20 cellular contexts compared by ENCODE assay signal in genomic region chr12:92056290-92056689, GRCh38.
DNase-seq lines count a peak whose midpoint lies in the region; ATAC-seq, FAIRE-seq and TF ChIP-seq lines count a peak whose summit lies in the region.
"Had no signal": no experiment of that assay in that cellular context is flagged by ENCODE, and none has a peak within 500 bp of the region (broad histone marks: within the 10 kb centered on the region; RNA-seq: fewer than 3 reads in every experiment).

No MANE protein-coding gene starts in this region.

- TF ChIP-seq POLR2A in HepG2 (IDR thresholded peaks at IDR 0.05; ENCODE audit: insufficient read depth in 1 of 2, low read depth in 2 of 2, low read length in 2 of 2) = no peak

- H2BK20ac ChIP-seq in H9 (ENCODE audit: low read depth, low read length, poor library complexity, severe bottlenecking) = peak overlapping the region; percentile 45

- H3K9me3 ChIP-seq in H9 (ENCODE audit: control insufficient read depth, low read depth, low read length) = no peaks in the 10 kb centered on the region
- no peaks in the 10 kb centered on the region for H3K9me3 ChIP-seq in HepG2 (ENCODE audit: low read length)
- no peaks in the 10 kb centered on the region for H3K9me3 ChIP-seq in psoas muscle
- H3K9me3 ChIP-seq: adrenal gland, colonic mucosa, thoracic aorta had no signal

- H3K27me3 Mint-ChIP-seq in activated naive CD4-positive, alpha-beta T cell treated with anti-CD3 and anti-CD28 coated beads for 36 hours (ENCODE audit: low read depth) = no peaks in the 10 kb centered on the region
- H3K27me3 Mint-ChIP-seq in H9 (ENCODE audit: low read depth) = no peaks in the 10 kb centered on the region
- no peaks in the 10 kb centered on the region for H3K27me3 Mint-ChIP-seq in activated CD8-positive, alpha-beta T cell treated with anti-CD3 and anti-CD28 coated beads, Interleukin-2, amount 10 ng/mL, durations not matched to agents 7 days and 5 days (ENCODE audit: low read depth)
- H3K27me3 Mint-ChIP-seq: memory B cell; stimulated activated naive B cell treated with anti-CD40 and anti-IgM and Interleukin-4, amounts not matched to agents 10 μg/mL and 1 μg/mL and 100 μg/mL, for 72 hours had no signal

- TF ChIP-seq EP300 in HepG2 (IDR thresholded peaks at IDR 0.05; ENCODE audit: low read depth in 2 of 2, low read length in 2 of 2) = no peak
- TF ChIP-seq EP300 in HepG2 (CRISPR knock-in tag; IDR thresholded peaks at IDR 0.05; ENCODE audit: borderline replicate concordance) = no peak

- no peak overlapping the region for H3K4ac ChIP-seq in H9 (ENCODE audit: low read depth, low read length)

- H4K5ac ChIP-seq in H9 (ENCODE audit: insufficient read length, low read depth, low read length) = no peak overlapping the region

- H3K18ac ChIP-seq in H9 (ENCODE audit: insufficient read length, low read depth, low read length) = no peak overlapping the region

- in situ Hi-C loops in HepG2 (cut with HindIII; ENCODE audit: extremely low pct_ligation_motif_present, low pct_unique_long_range_greater_than_20kb) = no loop called here

- intact Hi-C loops in activated naive CD4-positive, alpha-beta T cell treated with anti-CD3 and anti-CD28 coated beads for 36 hours (cut with micrococcal nuclease) = loop anchor here (1.0 kb wide), 3 partner anchors 9 to 21 kb away; no protein-coding TSS in a partner anchor
- intact Hi-C loops in HepG2 (cut with micrococcal nuclease; ENCODE audit: unreplicated experiment) = no loop called here
- intact Hi-C loops in psoas muscle (cut with DNase I) = loop anchor here in 1 of 2 donors (10.0 kb wide), 1 partner anchor 61 kb away; no protein-coding TSS in a partner anchor

- H4K20me1 ChIP-seq in H9 (ENCODE audit: control insufficient read depth, insufficient read depth, insufficient read length) (no peaks in the 10 kb centered on the region), HepG2 (ENCODE audit: insufficient read depth, low read length) (no peaks in the 10 kb centered on the region)

- CTCF ChIA-PET in activated naive CD4-positive, alpha-beta T cell treated with anti-CD3 and anti-CD28 coated beads for 36 hours (lab: Charles Lee) = interaction anchor here (0.7 to 1.0 kb wide), 4 partner anchors 19 to 343 kb away, joined by 3 to 6 read pairs (median 3); no protein-coding TSS in a partner anchor
- CTCF ChIA-PET in activated CD8-positive, alpha-beta T cell treated with anti-CD3 and anti-CD28 coated beads, Interleukin-2, amount 10 ng/mL, durations not matched to agents 7 days and 5 days (lab: Charles Lee) = interaction anchor here (0.9 to 1.6 kb wide), 2 partner anchors 11 to 26 kb away, joined by 4 read pairs; no protein-coding TSS in a partner anchor
- CTCF ChIA-PET in HepG2 (lab: Yijun Ruan, JAX; ENCODE audit: low intra/inter-chr PET ratio, low total read pairs) = no interaction called here

- DNase-seq in activated naive CD4-positive, alpha-beta T cell treated with anti-CD3 and anti-CD28 coated beads for 36 hours = no peak
- no peak for DNase-seq in activated naive CD4-positive, alpha-beta T cell treated with Interleukin-2 at 50 U/mL for 16 hours
- no peak for DNase-seq in H9
- DNase-seq in activated CD8-positive, alpha-beta T cell treated with anti-CD3 and anti-CD28 coated beads, Interleukin-2, amount 10 ng/mL, durations not matched to agents 7 days and 5 days = no peak
- peak; percentile 38 for DNase-seq in fibroblast of gingiva (ENCODE audit: low read depth)
- no peak for DNase-seq in SKM-1 (lab: John Stamatoyannopoulos, UW; ENCODE audit: unreplicated experiment)
- DNase-seq in HepG2 (ENCODE audit: low spot score) = no peak
- DNase-seq in psoas muscle = no peak
- DNase-seq: adrenal gland; brain microvascular endothelial cell; DMS79; KG1; NCI-H1694; NCI-H526; occipital lobe; stimulated activated naive B cell treated with anti-CD40 and anti-IgM and Interleukin-4, amounts not matched to agents 10 μg/mL and 1 μg/mL and 100 μg/mL, for 72 hours had no signal

- no TSS peak for BruUV-seq in HepG2 (replicated peaks; lab: Mats Ljungman, UMichigan)

- H3K4me3 ChIP-seq in HepG2 (replicated peaks in 1 of 3; ENCODE audit: insufficient read depth in 1 of 3, low read depth in 2 of 3, low read length in 3 of 3) = no peak overlapping the region
- H3K4me3 ChIP-seq in psoas muscle = no peak overlapping the region
- H3K4me3 ChIP-seq: adrenal gland, colonic mucosa, GM12878, thoracic aorta had no signal

- ATAC-seq in activated CD8-positive, alpha-beta T cell treated with anti-CD3 and anti-CD28 coated beads, Interleukin-2, amount 10 ng/mL, durations not matched to agents 7 days and 5 days = no peak
- ATAC-seq in HepG2 = no peak
- no peak for ATAC-seq in psoas muscle

- H2BK12ac ChIP-seq in H9 (ENCODE audit: insufficient read length, low read depth, low read length) = no peak overlapping the region

- peak overlapping the region; percentile 88 for H3K27ac Mint-ChIP-seq in activated naive CD4-positive, alpha-beta T cell treated with anti-CD3 and anti-CD28 coated beads for 36 hours
- H3K27ac Mint-ChIP-seq in H9 = no peak overlapping the region
- H3K27ac Mint-ChIP-seq in activated CD8-positive, alpha-beta T cell treated with anti-CD3 and anti-CD28 coated beads, Interleukin-2, amount 10 ng/mL, durations not matched to agents 7 days and 5 days = peak overlapping the region; percentile 76
- H3K27ac Mint-ChIP-seq: memory B cell; stimulated activated naive B cell treated with anti-CD40 and anti-IgM and Interleukin-4, amounts not matched to agents 10 μg/mL and 1 μg/mL and 100 μg/mL, for 72 hours had no signal

- H3K4me1 Mint-ChIP-seq in activated naive CD4-positive, alpha-beta T cell treated with anti-CD3 and anti-CD28 coated beads for 36 hours (ENCODE audit: low read depth) = peaks cover 80% of the 10 kb centered on the region
- peaks cover 0 to 6% of the 10 kb centered on the region in 2 experiments; a peak in 1 of 4 replicates for H3K4me1 Mint-ChIP-seq in H9
- peaks cover 51% of the 10 kb centered on the region for H3K4me1 Mint-ChIP-seq in activated CD8-positive, alpha-beta T cell treated with anti-CD3 and anti-CD28 coated beads, Interleukin-2, amount 10 ng/mL, durations not matched to agents 7 days and 5 days (ENCODE audit: low read depth)

- no peaks in the 10 kb centered on the region for H3K27me3 ChIP-seq in H9 (ENCODE audit: insufficient read depth, low read length)
- peaks cover 0 to 3% of the 10 kb centered on the region in 2 experiments; a peak in 1 of 5 replicates for H3K27me3 ChIP-seq in HepG2 (ENCODE audit: control insufficient read depth in 1 of 2, insufficient read depth in 2 of 2, low read length in 2 of 2)
- H3K27me3 ChIP-seq in psoas muscle (ENCODE audit: insufficient read depth in 3 of 3, low read length in 2 of 3) = no peaks in the 10 kb centered on the region
- H3K27me3 ChIP-seq: adrenal gland, brain microvascular endothelial cell, colonic mucosa had no signal

- peaks cover 38% of the 10 kb centered on the region for H3K36me3 Mint-ChIP-seq in activated naive CD4-positive, alpha-beta T cell treated with anti-CD3 and anti-CD28 coated beads for 36 hours (ENCODE audit: low read depth)
- peaks cover 0 to 4% (median 1%) of the 10 kb centered on the region in 3 experiments; a peak in 4 of 7 replicates for H3K36me3 Mint-ChIP-seq in H9 (ENCODE audit: insufficient read depth in 1 of 3, low read depth in 3 of 3)
- peaks cover 19% of the 10 kb centered on the region for H3K36me3 Mint-ChIP-seq in activated CD8-positive, alpha-beta T cell treated with anti-CD3 and anti-CD28 coated beads, Interleukin-2, amount 10 ng/mL, durations not matched to agents 7 days and 5 days (ENCODE audit: low read depth)
- H3K36me3 Mint-ChIP-seq: memory B cell had no signal

- H4K91ac ChIP-seq in H9 (ENCODE audit: insufficient read length, low read depth, low read length) = no peak overlapping the region

- H3T11ph ChIP-seq in H9 (ENCODE audit: low read length) = no peak overlapping the region

- no peaks in the 10 kb centered on the region for H3K23me2 ChIP-seq in H9 (ENCODE audit: insufficient read length, low read depth, low read length, poor library complexity, severe bottlenecking)

- POLR2A ChIA-PET in activated CD8-positive, alpha-beta T cell treated with anti-CD3 and anti-CD28 coated beads, Interleukin-2, amount 10 ng/mL, durations not matched to agents 7 days and 5 days (lab: Charles Lee) = interaction anchor here (0.9 to 1.0 kb wide), 2 partner anchors 88 to 90 kb away, joined by 3 to 6 read pairs; partner anchors contain the start of gene BTG1
- POLR2A ChIA-PET in HepG2 (lab: Yijun Ruan, JAX) = no interaction called here

- H3K79me1 ChIP-seq in H9 (ENCODE audit: insufficient read depth, low read depth, low read length, poor library complexity, severe bottlenecking) = no peaks in the 10 kb centered on the region

- WGBS in H9 (ENCODE audit: extremely low coverage, insufficient read length, low lambda C conversion rate) = no CpG with 5 or more reads among the region's 2 CpGs
- WGBS in HepG2 (ENCODE audit: low lambda C conversion rate) = 73% methylated on average over 2 of the region's 2 CpGs
- 77 to 93% (median 89%) methylated on average over 2 of the region's 2 CpGs for WGBS in psoas muscle, 3 donors

- no peak overlapping the region for H2AFZ ChIP-seq in H9 (ENCODE audit: low read length)
- H2AFZ ChIP-seq in HepG2 (ENCODE audit: low read length) = no peak overlapping the region

- no peak overlapping the region for H3K56ac ChIP-seq in H9 (ENCODE audit: insufficient read length, low read depth, low read length)

- H2AK5ac ChIP-seq in H9 (ENCODE audit: insufficient read length, low read length) = no peak overlapping the region

- no peak for FAIRE-seq in HepG2 (lab: Jason Lieb, UNC)
- FAIRE-seq: GM12878 had no signal

- no peak overlapping the region for H2BK120ac ChIP-seq in H9 (ENCODE audit: low read depth, low read length, poor library complexity, severe bottlenecking)

- no peak overlapping the region for H2BK5ac ChIP-seq in H9 (ENCODE audit: insufficient read length, low read length)

- no peak overlapping the region for H3K14ac ChIP-seq in H9 (ENCODE audit: insufficient read depth, low read length)

- H3K36me3 ChIP-seq in HepG2 (replicated peaks in 1 of 2; ENCODE audit: control insufficient read depth in 1 of 2, insufficient read depth in 2 of 2, low read length in 2 of 2) (no peaks in the 10 kb centered on the region), psoas muscle (ENCODE audit: insufficient read depth in 1 of 2, low read depth in 1 of 2) (no peaks in the 10 kb centered on the region)
- H3K36me3 ChIP-seq: adrenal gland, brain microvascular endothelial cell, colonic mucosa, thoracic aorta had no signal

- no peak for TF ChIP-seq RAD21 in HepG2 (CRISPR knock-in tag; IDR thresholded peaks at IDR 0.05)

- H3K4me2 ChIP-seq in H9 (ENCODE audit: insufficient read depth, insufficient read length, low read length) (no peak overlapping the region), HepG2 (ENCODE audit: low read depth, low read length) (no peak overlapping the region)

- no peak overlapping the region for H4K8ac ChIP-seq in H9 (replicated peaks; ENCODE audit: insufficient read length, low read depth, low read length)

- H3K4me3 Mint-ChIP-seq in activated naive CD4-positive, alpha-beta T cell treated with anti-CD3 and anti-CD28 coated beads for 36 hours = peak overlapping the region; percentile 22
- H3K4me3 Mint-ChIP-seq in H9 = no peak overlapping the region
- no peak overlapping the region for H3K4me3 Mint-ChIP-seq in activated CD8-positive, alpha-beta T cell treated with anti-CD3 and anti-CD28 coated beads, Interleukin-2, amount 10 ng/mL, durations not matched to agents 7 days and 5 days
- H3K4me3 Mint-ChIP-seq: memory B cell; stimulated activated naive B cell treated with anti-CD40 and anti-IgM and Interleukin-4, amounts not matched to agents 10 μg/mL and 1 μg/mL and 100 μg/mL, for 72 hours had no signal

- TF ChIP-seq CTCF in H9 (conservative IDR thresholded peaks at IDR 0.05) (no peak), HepG2 (CRISPR knock-in tag; IDR thresholded peaks at IDR 0.05) (no peak), psoas muscle (IDR thresholded peaks at IDR 0.05) (no peak)

- no peak overlapping the region for H3K27ac ChIP-seq in H9 (ENCODE audit: insufficient read length, low read depth, low read length)
- no peak overlapping the region for H3K27ac ChIP-seq in HepG2 (ENCODE audit: extremely low read length, insufficient read depth, low read length)
- H3K27ac ChIP-seq in psoas muscle = no peak overlapping the region
- H3K27ac ChIP-seq: adrenal gland, brain microvascular endothelial cell, colonic mucosa, thoracic aorta had no signal

- H3K23ac ChIP-seq in H9 (ENCODE audit: insufficient read length, low read depth, low read length) = no peak overlapping the region

- no peaks in the 10 kb centered on the region for H3K4me1 ChIP-seq in H9 (ENCODE audit: insufficient read depth, low read length)
- H3K4me1 ChIP-seq in HepG2 (ENCODE audit: insufficient read depth, low read length) = no peaks in the 10 kb centered on the region
- H3K4me1 ChIP-seq in psoas muscle = no peaks in the 10 kb centered on the region
- H3K4me1 ChIP-seq: colonic mucosa had no signal

- H3K9ac ChIP-seq in H9 (ENCODE audit: extremely low read depth, insufficient read length, low read length) (no peak overlapping the region), HepG2 (ENCODE audit: insufficient read depth, low read depth, low read length) (no peak overlapping the region)

- H3K79me2 ChIP-seq in H9 (ENCODE audit: insufficient read depth, low read length) = no peaks in the 10 kb centered on the region
- H3K79me2 ChIP-seq in HepG2 (ENCODE audit: insufficient read depth, low read length) = no peaks in the 10 kb centered on the region

- peaks cover 13% of the 10 kb centered on the region for H3K9me3 Mint-ChIP-seq in activated naive CD4-positive, alpha-beta T cell treated with anti-CD3 and anti-CD28 coated beads for 36 hours
- H3K9me3 Mint-ChIP-seq in H9 = peaks cover 6 to 7% of the 10 kb centered on the region in 2 experiments; a peak in 3 of 5 replicates
- no peaks in the 10 kb centered on the region for H3K9me3 Mint-ChIP-seq in activated CD8-positive, alpha-beta T cell treated with anti-CD3 and anti-CD28 coated beads, Interleukin-2, amount 10 ng/mL, durations not matched to agents 7 days and 5 days (ENCODE audit: insufficient read depth)

- H2BK15ac ChIP-seq in H9 (ENCODE audit: low read depth, low read length) = no peak overlapping the region

Comparison
In these comparisons a context has a peak if more than half of its experiments do, and no peak if none do; other contexts are left out.
1. H3K27ac Mint-ChIP-seq: peak in activated naive CD4-positive, alpha-beta T cell treated with anti-CD3 and anti-CD28 coated beads for 36 hours (single experiment) and activated CD8-positive, alpha-beta T cell treated with anti-CD3 and anti-CD28 coated beads, Interleukin-2, amount 10 ng/mL, durations not matched to agents 7 days and 5 days (single experiment); none in H9 (0 of 3).